ENCODE assay signal across 1 cellular context in genomic region chr2:240136013-240136670, GRCh38.
A peak's percentile ranks its signal among the peaks of the same experiment; 100 is the strongest.
TF ChIP-seq lines count a peak whose summit lies in the region.

COPS9 (minus strand) TSS chr2:240136305; CDS start chr2:240136284, 21 bp downstream.

TF ChIP-seq in GM12878, 131 proteins besides CTCF, POLR2A, EP300 and RAD21 (continued from another document and continues in another):
- TF ChIP-seq ZSCAN29 (IDR thresholded peaks at IDR 0.05), result no peak
- peak; percentile 51; the same call in 1 of the 2 replicates for TF ChIP-seq LARP7 (IDR thresholded peaks at IDR 0.05)
- no peak for TF ChIP-seq STAT1 (conservative IDR thresholded peaks at IDR 0.05)
- TF ChIP-seq TAF1 (IDR thresholded peaks at IDR 0.05; ENCODE audit: borderline replicate concordance, low read depth, low read length), result peak; percentile 79; the same call in 1 of the 2 replicates
- TF ChIP-seq SRF (IDR thresholded peaks at IDR 0.05; ENCODE audit: low read depth in 2 of 2, low read length in 2 of 2), result 0 out of 4 replicates have a peak, but pooled peaks of 1 of the 2 experiments have one; percentile 51
- no peak for TF ChIP-seq EZH2 (IDR thresholded peaks at IDR 0.05; ENCODE audit: borderline replicate concordance, control insufficient read depth, low read depth, low read length)
- peak; percentile 72; the same call in 1 of the 2 replicates for TF ChIP-seq RB1 (IDR thresholded peaks at IDR 0.05; ENCODE audit: borderline replicate concordance)
- TF ChIP-seq E4F1 (IDR thresholded peaks at IDR 0.05; ENCODE audit: borderline replicate concordance, partially characterized antibody), result no peak
- no peak for TF ChIP-seq NFYA (IDR thresholded peaks at IDR 0.05; ENCODE audit: borderline replicate concordance, low read depth, low read length)
- peak; percentile 36; the same call in 1 of the 2 replicates for TF ChIP-seq TCF12 (IDR thresholded peaks at IDR 0.05; ENCODE audit: low read depth, low read length)
- no peak for TF ChIP-seq SMC3 (IDR thresholded peaks at IDR 0.05; ENCODE audit: borderline replicate concordance, low read length)
- no peak for TF ChIP-seq STAT3 (IDR thresholded peaks at IDR 0.05; ENCODE audit: low read depth, low read length)
- no peak for TF ChIP-seq REST (IDR thresholded peaks at IDR 0.05; ENCODE audit: low read depth, low read length)
- TF ChIP-seq TARDBP (IDR thresholded peaks at IDR 0.05; ENCODE audit: borderline replicate concordance), result 0 out of 2 replicates have a peak, but pooled peaks have one; percentile 58
- no peak for TF ChIP-seq PRDM15 (CRISPR knock-in tag; IDR thresholded peaks at IDR 0.05)
- peak; percentile 51 for TF ChIP-seq NR2C1 (IDR thresholded peaks at IDR 0.05)
- no peak for TF ChIP-seq CUX1 (IDR thresholded peaks at IDR 0.05; ENCODE audit: insufficient replicate concordance, low read depth, low read length)
- 0 out of 2 replicates have a peak, but pooled peaks have one; percentile 44 for TF ChIP-seq DPF2 (IDR thresholded peaks at IDR 0.05)
- peak; percentile 87 for TF ChIP-seq IKZF1 (conservative IDR thresholded peaks at IDR 0.05)
- no peak for TF ChIP-seq SUZ12 (IDR thresholded peaks at IDR 0.05; ENCODE audit: unreplicated experiment)
- TF ChIP-seq ZNF687 (IDR thresholded peaks at IDR 0.05), result no peak
- no peak for TF ChIP-seq USF1 (IDR thresholded peaks at IDR 0.05; ENCODE audit: borderline replicate concordance, extremely low read length, insufficient read depth, low read depth, low read length)
- no peak for TF ChIP-seq ZNF274 (IDR thresholded peaks at IDR 0.05; ENCODE audit: insufficient read depth, insufficient read length)
- no peak for TF ChIP-seq RBBP5 (conservative IDR thresholded peaks at IDR 0.05)
- peak; percentile 65; the same call in 1 of the 2 replicates for TF ChIP-seq ZNF24 (IDR thresholded peaks at IDR 0.05)
- TF ChIP-seq RELA (IDR thresholded peaks at IDR 0.05; ENCODE audit: borderline replicate concordance, partially characterized antibody), result no peak
- no peak for TF ChIP-seq NBN (IDR thresholded peaks at IDR 0.05)
- peak in 1 of 2 experiments; percentile 88; a peak in 2 of 3 replicates for TF ChIP-seq EGR1 (IDR thresholded peaks at IDR 0.05; ENCODE audit: borderline replicate concordance in 1 of 2, low read depth in 2 of 2, low read length in 2 of 2)
- TF ChIP-seq RUNX3 (IDR thresholded peaks at IDR 0.05; ENCODE audit: low read length), result no peak
- no peak for TF ChIP-seq NRF1 (conservative IDR thresholded peaks at IDR 0.05; ENCODE audit: low read depth, low read length)
- 0 out of 2 replicates have a peak, but pooled peaks have one; percentile 40 for TF ChIP-seq GATAD2B (conservative IDR thresholded peaks at IDR 0.05; ENCODE audit: low read depth)
- no peak for TF ChIP-seq MLLT1 (IDR thresholded peaks at IDR 0.05)
